Comparison of ENCODE assay signal across 17 cellular contexts in the genomic region with DNA sequence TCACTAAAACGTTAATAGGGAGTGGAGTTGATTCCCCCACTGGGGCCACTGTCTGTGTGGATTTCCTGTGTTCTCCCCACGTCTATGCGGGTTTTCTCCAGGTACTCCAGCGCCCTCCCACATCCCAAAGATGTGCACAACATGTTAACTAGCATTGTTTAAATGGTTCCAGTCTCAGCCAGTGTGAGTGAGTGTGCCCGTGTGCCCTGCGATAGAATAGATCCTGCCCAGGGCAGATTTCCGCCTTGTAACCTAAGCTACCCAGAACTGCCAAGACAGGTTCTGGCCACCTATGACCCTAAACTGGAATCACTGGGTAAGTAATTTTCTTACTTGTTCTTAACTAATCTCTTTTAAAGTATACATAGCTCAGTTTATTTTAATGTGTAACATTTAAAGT.
"Had no signal": no experiment of that assay in that cellular context is flagged by ENCODE, and none has a peak within 500 bp of the region (broad histone marks: within the 10 kb centered on the region; RNA-seq: fewer than 3 reads in every experiment).

No MANE protein-coding gene starts in this region.

- H3K27me3 ChIP-seq: hepatocyte, transverse colon had no signal

- H3K27ac ChIP-seq: hepatocyte, lower lobe of right lung, transverse colon had no signal

- ATAC-seq: effector memory CD8-positive, alpha-beta T cell; lower lobe of right lung; sciatic nerve; stimulated activated effector memory CD8-positive, alpha-beta T cell treated with anti-CD3 and anti-CD28 coated beads, Interleukin-12 subunit alpha, Interleukin-12 subunit beta, amount 100 ng/mL, for 72 hours; stimulated activated naive CD8-positive, alpha-beta T cell treated with anti-CD3 and anti-CD28 coated beads, Interleukin-15, amount 100 ng/mL, for 72 hours had no signal

- H2AFZ ChIP-seq: hepatocyte had no signal

- H3K9me3 ChIP-seq: lower lobe of right lung, transverse colon had no signal

- H3K4me3 ChIP-seq: hepatocyte, lower lobe of right lung, transverse colon had no signal

- H3K4me2 ChIP-seq: hepatocyte had no signal

- DNase-seq: activated naive CD4-positive, alpha-beta T cell treated with Interleukin-2 at 50 U/mL for 16 hours; activated naive CD8-positive, alpha-beta T cell treated with anti-CD3 and anti-CD28 coated beads for 36 hours; activated T-cell treated with anti-CD3 and anti-CD28 coated beads, Interleukin-2, amount 50 U/mL, for 1 hour; central memory CD4-positive, alpha-beta T cell; effector memory CD8-positive, alpha-beta T cell; foreskin fibroblast; islet precursor cell; lower lobe of right lung; naive B cell; small intestine; stimulated activated CD4-positive, alpha-beta T cell treated with anti-CD3 and anti-CD28 coated beads, Interleukin-2, amount 100 ng/mL, for 24 hours; stimulated activated naive CD8-positive, alpha-beta T cell treated with anti-CD3 and anti-CD28 coated beads, Interleukin-15, amount 100 ng/mL, for 72 hours; T-helper 9 cell; transverse colon had no signal
